Comparison of ENCODE assay signal across 8 cellular contexts in the genomic region with DNA sequence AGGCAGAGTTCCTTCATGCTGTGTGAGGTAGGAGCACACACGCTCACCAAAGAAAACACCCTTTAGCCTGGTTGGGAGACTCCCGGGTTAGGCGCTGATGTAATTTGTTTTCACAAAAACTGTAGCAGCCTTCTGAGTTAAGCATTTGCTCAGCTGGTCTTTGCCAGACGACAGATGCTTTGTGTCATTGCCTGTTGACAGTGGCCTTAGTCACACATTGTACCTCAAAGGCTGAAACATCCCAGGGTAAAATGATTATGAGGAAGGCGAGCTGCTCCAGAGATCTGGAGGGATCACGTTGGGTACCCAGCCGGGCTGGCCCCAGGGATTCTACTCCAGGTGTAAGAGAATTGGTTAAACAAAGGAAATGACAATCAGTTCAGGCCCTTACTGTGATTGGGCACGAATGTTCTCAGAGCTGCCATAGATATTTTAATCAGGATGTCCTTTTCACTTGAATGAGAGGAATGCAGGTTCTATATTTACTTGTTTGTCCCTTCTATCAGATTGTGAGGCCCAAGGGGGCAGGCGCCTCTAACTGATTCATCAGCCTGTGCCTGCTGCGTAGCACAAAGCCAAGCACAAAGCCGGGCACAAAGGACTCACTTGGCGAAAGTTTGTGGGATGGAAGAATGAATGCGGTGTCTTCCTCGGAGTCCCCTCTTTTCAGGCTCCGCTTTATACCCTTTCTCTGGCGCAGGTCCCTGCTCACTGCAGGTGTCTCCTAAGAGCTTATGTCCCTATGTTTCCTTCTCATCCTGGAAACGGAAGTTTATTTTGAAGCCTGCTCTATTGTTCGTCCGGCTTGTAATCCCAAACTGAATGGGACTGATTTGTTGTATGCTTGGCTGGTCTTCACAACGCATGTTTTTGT. TPM values are rescaled to one million over a fixed set of nuclear protein-coding genes. Genes with fewer than 3 reads are reported as not detected.
A peak's percentile ranks its signal among the peaks of the same experiment; 100 is the strongest.
DNase-seq lines count a peak whose midpoint lies in the region; ATAC-seq and TF ChIP-seq lines count a peak whose summit lies in the region.

No MANE protein-coding gene starts in this region.

- peak overlapping the region; percentile 76 for H3K9ac ChIP-seq in H9 (ENCODE audit: extremely low read depth, insufficient read length, low read length)

- WGBS in H9 (ENCODE audit: extremely low coverage, insufficient read length, low lambda C conversion rate) = no CpG with 5 or more reads among the region's 20 CpGs
- WGBS in heart right ventricle, 2 donors = 33 to 35% methylated on average over 20 of the region's 20 CpGs

- no peak overlapping the region for H3T11ph ChIP-seq in H9 (ENCODE audit: low read length)

- H2AK5ac ChIP-seq in H9 (ENCODE audit: insufficient read length, low read length) = peak overlapping the region; percentile 95

- H3K27ac Mint-ChIP-seq in H9 = peak overlapping the region; percentile 96 to 99 (median 99)

- no peaks in the 10 kb centered on the region for H4K20me1 ChIP-seq in H9 (ENCODE audit: control insufficient read depth, insufficient read depth, insufficient read length)

- H2BK12ac ChIP-seq in H9 (ENCODE audit: insufficient read length, low read depth, low read length) = peak overlapping the region; percentile 99

- no peaks in the 10 kb centered on the region for H3K36me3 ChIP-seq in heart right ventricle

- peak overlapping the region in 3 of 10 donors; percentile 11 to 29 (median 12) for H3K4me3 ChIP-seq in heart right ventricle

- H3K27me3 ChIP-seq in H9 (ENCODE audit: insufficient read depth, low read length) (no peaks in the 10 kb centered on the region), heart right ventricle (no peaks in the 10 kb centered on the region)

- peaks cover 31% of the 10 kb centered on the region for H3K27me3 Mint-ChIP-seq in H9 (ENCODE audit: low read depth)

- H3K79me1 ChIP-seq in H9 (ENCODE audit: insufficient read depth, low read depth, low read length, poor library complexity, severe bottlenecking) = no peaks in the 10 kb centered on the region

- peaks cover 47 to 55% of the 10 kb centered on the region in 2 experiments for H3K4me1 Mint-ChIP-seq in H9

- peak; percentile 97 for DNase-seq in H9
- peak; percentile 36 to 85 for DNase-seq in heart right ventricle
- no peak for DNase-seq in sciatic nerve (ENCODE audit: low spot score)
- DNase-seq in midbrain (lab: John Stamatoyannopoulos, UW) = no peak
- no peak for DNase-seq in UCSD-AML1 (lab: John Stamatoyannopoulos, UW; ENCODE audit: unreplicated experiment)

- peak overlapping the region; percentile 61 for H3K4me2 ChIP-seq in H9 (ENCODE audit: insufficient read depth, insufficient read length, low read length)

- H3K27ac ChIP-seq in H9 (ENCODE audit: insufficient read length, low read depth, low read length) = peak overlapping the region; percentile 100
- H3K27ac ChIP-seq in heart right ventricle = peak overlapping the region; percentile 61 to 91 (median 79)

- peak overlapping the region; percentile 93 for H3K56ac ChIP-seq in H9 (ENCODE audit: insufficient read length, low read depth, low read length)

- 0 out of 2 replicates have a peak overlapping the region, but pooled peaks have one; percentile 6 for H2BK15ac ChIP-seq in H9 (ENCODE audit: low read depth, low read length)

- H3K23me2 ChIP-seq in H9 (ENCODE audit: insufficient read length, low read depth, low read length, poor library complexity, severe bottlenecking) = no peaks in the 10 kb centered on the region

- peak overlapping the region; percentile 96 for H3K18ac ChIP-seq in H9 (ENCODE audit: insufficient read length, low read depth, low read length)

- peak overlapping the region; percentile 91 for H3K14ac ChIP-seq in H9 (ENCODE audit: insufficient read depth, low read length)

- H4K8ac ChIP-seq in H9 (replicated peaks; ENCODE audit: insufficient read length, low read depth, low read length) = peak overlapping the region; percentile 95

- H3K36me3 Mint-ChIP-seq in H9 (ENCODE audit: insufficient read depth in 1 of 3, low read depth in 3 of 3) = peaks cover 10 to 20% (median 12%) of the 10 kb centered on the region in 3 experiments; a peak in 6 of 7 replicates

- no peak overlapping the region for H2BK120ac ChIP-seq in H9 (ENCODE audit: low read depth, low read length, poor library complexity, severe bottlenecking)

- peak overlapping the region; percentile 30 to 59; a peak in 4 of 5 replicates for H3K4me3 Mint-ChIP-seq in H9

- intact Hi-C loops in heart right ventricle (cut with DNase I) (no loop called here), sciatic nerve (cut with DNase I) (no loop called here)

- H3K4me1 ChIP-seq in H9 (ENCODE audit: insufficient read depth, low read length) (peaks cover 14% of the 10 kb centered on the region), heart right ventricle (peaks cover 11 to 51% (median 32%) of the 10 kb centered on the region in 9 donors)

- TF ChIP-seq CTCF in H9 (conservative IDR thresholded peaks at IDR 0.05) (no peak), heart right ventricle (IDR thresholded peaks at IDR 0.05) (no peak)

- H4K5ac ChIP-seq in H9 (ENCODE audit: insufficient read length, low read depth, low read length) = peak overlapping the region; percentile 99

- H3K79me2 ChIP-seq in H9 (ENCODE audit: insufficient read depth, low read length) = no peaks in the 10 kb centered on the region

- H2BK5ac ChIP-seq in H9 (ENCODE audit: insufficient read length, low read length) = peak overlapping the region; percentile 99

- H3K9me3 Mint-ChIP-seq in H9 = peaks cover 4 to 10% of the 10 kb centered on the region in 2 experiments; a peak in 3 of 5 replicates

- H2AFZ ChIP-seq in H9 (ENCODE audit: low read length) = no peak overlapping the region

- H3K4ac ChIP-seq in H9 (ENCODE audit: low read depth, low read length) = peak overlapping the region; percentile 29; the same call in 1 of the 2 replicates

- peak overlapping the region; percentile 84 for H4K91ac ChIP-seq in H9 (ENCODE audit: insufficient read length, low read depth, low read length)

- H3K9me3 ChIP-seq in H9 (ENCODE audit: control insufficient read depth, low read depth, low read length) = no peaks in the 10 kb centered on the region
- no peaks in the 10 kb centered on the region for H3K9me3 ChIP-seq in heart right ventricle

- no peak overlapping the region for H2BK20ac ChIP-seq in H9 (ENCODE audit: low read depth, low read length, poor library complexity, severe bottlenecking)

- ATAC-seq in SK-N-SH treated with all-trans-retinoic acid at 6 μM for 48 hours (peak; percentile 77), heart right ventricle (peak; percentile 91 to 96 (median 94)), sciatic nerve (peak; percentile 85), HG02981 (IDR thresholded peaks at IDR 0.05; ENCODE audit: unreplicated experiment) (no peak), HG03108 (IDR thresholded peaks at IDR 0.05; ENCODE audit: unreplicated experiment) (no peak)

- peak overlapping the region; percentile 83 for H3K23ac ChIP-seq in H9 (ENCODE audit: insufficient read length, low read depth, low read length)

TF ChIP-seq in SK-N-SH treated with all-trans-retinoic acid at 6 μM for 48 hours, 23 proteins besides CTCF, POLR2A, EP300 and RAD21:
- TF ChIP-seq SNAI2 (CRISPR knock-in tag; IDR thresholded peaks at IDR 0.05) (0 out of 2 replicates have a peak, but pooled peaks have one; percentile 59), CREB5 (CRISPR knock-in tag; IDR thresholded peaks at IDR 0.05; ENCODE audit: low read depth) (peak; percentile 65), ISL1 (CRISPR knock-in tag; IDR thresholded peaks at IDR 0.05) (peak; percentile 54; the same call in 1 of the 2 replicates), TSHZ2 (CRISPR knock-in tag; IDR thresholded peaks at IDR 0.05) (peak; percentile 63; the same call in 1 of the 2 replicates), TCF4 (CRISPR knock-in tag; IDR thresholded peaks at IDR 0.05; ENCODE audit: borderline replicate concordance) (peak; percentile 78; the same call in 1 of the 2 replicates), BACH2 (CRISPR knock-in tag; IDR thresholded peaks at IDR 0.05; ENCODE audit: borderline replicate concordance) (no peak)

RNA-seq across cellular contexts. Expression of gene ADM, which starts 47.1 kb away (rescaled TPM):
- total RNA-seq in H9 (2021) = 99.1 and 106 TPM in 2 replicates
- total RNA-seq in heart right ventricle = 10 to 100 TPM in 5 of 10 donors, 1 to 10 TPM in 5; 5.1 to 63.7 (median 9.6) TPM
- 10 to 100 TPM; 23.6 to 57.1 TPM for polyA plus RNA-seq in heart right ventricle
- total RNA-seq in sciatic nerve = 92.4 TPM

RNA-seq across cellular contexts. Expression of gene SBF2, which starts 58.0 kb away (rescaled TPM):
- total RNA-seq in H9 (2021) (29.8 and 30.2 TPM in 2 replicates), heart right ventricle (10 to 100 TPM; 16.2 to 27.1 (median 21.2) TPM), sciatic nerve (141 TPM)
- polyA plus RNA-seq in heart right ventricle = 10 to 100 TPM in 1 of 2 donors, 1 to 10 TPM in 1; 8.9 to 22.2 TPM

Comparison
In these comparisons a context has a peak if more than half of its experiments do, and no peak if none do; other contexts are left out.
1. DNase-seq: peak in H9 (single experiment) and heart right ventricle (2 of 2); none in sciatic nerve (single experiment), midbrain (single experiment) and UCSD-AML1 (single experiment).
2. ATAC-seq: peak in SK-N-SH treated with all-trans-retinoic acid at 6 μM for 48 hours (single experiment), heart right ventricle (8 of 8) and sciatic nerve (single experiment); none in HG02981 (single experiment) and HG03108 (single experiment).